1 cellular context compared by ENCODE assay signal in genomic region chr1:147669475-147670318, GRCh38.
TF ChIP-seq lines count a peak whose summit lies in the region.

No MANE protein-coding gene starts in this region.

TF ChIP-seq in GM23338, 12 proteins besides CTCF, POLR2A, EP300 and RAD21 (continued from another document):
- TF ChIP-seq, protein P1, sequence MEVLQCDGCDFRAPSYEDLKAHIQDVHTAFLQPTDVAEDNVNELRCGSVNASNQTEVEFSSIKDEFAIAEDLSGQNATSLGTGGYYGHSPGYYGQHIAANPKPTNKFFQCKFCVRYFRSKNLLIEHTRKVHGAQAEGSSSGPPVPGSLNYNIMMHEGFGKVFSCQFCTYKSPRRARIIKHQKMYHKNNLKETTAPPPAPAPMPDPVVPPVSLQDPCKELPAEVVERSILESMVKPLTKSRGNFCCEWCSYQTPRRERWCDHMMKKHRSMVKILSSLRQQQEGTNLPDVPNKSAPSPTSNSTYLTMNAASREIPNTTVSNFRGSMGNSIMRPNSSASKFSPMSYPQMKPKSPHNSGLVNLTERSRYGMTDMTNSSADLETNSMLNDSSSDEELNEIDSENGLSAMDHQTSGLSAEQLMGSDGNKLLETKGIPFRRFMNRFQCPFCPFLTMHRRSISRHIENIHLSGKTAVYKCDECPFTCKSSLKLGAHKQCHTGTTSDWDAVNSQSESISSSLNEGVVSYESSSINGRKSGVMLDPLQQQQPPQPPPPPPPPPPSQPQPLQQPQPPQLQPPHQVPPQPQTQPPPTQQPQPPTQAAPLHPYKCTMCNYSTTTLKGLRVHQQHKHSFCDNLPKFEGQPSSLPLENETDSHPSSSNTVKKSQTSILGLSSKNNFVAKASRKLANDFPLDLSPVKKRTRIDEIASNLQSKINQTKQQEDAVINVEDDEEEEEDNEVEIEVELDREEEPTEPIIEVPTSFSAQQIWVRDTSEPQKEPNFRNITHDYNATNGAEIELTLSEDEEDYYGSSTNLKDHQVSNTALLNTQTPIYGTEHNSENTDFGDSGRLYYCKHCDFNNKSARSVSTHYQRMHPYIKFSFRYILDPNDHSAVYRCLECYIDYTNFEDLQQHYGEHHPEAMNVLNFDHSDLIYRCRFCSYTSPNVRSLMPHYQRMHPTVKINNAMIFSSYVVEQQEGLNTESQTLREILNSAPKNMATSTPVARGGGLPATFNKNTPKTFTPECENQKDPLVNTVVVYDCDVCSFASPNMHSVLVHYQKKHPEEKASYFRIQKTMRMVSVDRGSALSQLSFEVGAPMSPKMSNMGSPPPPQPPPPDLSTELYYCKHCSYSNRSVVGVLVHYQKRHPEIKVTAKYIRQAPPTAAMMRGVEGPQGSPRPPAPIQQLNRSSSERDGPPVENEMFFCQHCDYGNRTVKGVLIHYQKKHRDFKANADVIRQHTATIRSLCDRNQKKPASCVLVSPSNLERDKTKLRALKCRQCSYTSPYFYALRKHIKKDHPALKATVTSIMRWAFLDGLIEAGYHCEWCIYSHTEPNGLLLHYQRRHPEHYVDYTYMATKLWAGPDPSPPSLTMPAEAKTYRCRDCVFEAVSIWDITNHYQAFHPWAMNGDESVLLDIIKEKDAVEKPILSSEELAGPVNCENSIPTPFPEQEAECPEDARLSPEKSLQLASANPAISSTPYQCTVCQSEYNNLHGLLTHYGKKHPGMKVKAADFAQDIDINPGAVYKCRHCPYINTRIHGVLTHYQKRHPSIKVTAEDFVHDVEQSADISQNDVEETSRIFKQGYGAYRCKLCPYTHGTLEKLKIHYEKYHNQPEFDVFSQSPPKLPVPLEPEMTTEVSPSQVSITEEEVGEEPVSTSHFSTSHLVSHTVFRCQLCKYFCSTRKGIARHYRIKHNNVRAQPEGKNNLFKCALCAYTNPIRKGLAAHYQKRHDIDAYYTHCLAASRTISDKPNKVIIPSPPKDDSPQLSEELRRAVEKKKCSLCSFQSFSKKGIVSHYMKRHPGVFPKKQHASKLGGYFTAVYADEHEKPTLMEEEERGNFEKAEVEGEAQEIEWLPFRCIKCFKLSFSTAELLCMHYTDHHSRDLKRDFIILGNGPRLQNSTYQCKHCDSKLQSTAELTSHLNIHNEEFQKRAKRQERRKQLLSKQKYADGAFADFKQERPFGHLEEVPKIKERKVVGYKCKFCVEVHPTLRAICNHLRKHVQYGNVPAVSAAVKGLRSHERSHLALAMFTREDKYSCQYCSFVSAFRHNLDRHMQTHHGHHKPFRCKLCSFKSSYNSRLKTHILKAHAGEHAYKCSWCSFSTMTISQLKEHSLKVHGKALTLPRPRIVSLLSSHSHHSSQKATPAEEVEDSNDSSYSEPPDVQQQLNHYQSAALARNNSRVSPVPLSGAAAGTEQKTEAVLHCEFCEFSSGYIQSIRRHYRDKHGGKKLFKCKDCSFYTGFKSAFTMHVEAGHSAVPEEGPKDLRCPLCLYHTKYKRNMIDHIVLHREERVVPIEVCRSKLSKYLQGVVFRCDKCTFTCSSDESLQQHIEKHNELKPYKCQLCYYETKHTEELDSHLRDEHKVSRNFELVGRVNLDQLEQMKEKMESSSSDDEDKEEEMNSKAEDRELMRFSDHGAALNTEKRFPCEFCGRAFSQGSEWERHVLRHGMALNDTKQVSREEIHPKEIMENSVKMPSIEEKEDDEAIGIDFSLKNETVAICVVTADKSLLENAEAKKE (CRISPR knock-in tag; IDR thresholded peaks at IDR 0.05): no peak
- no peak for TF ChIP-seq EZH2 (IDR thresholded peaks at IDR 0.05; ENCODE audit: low read depth, unreplicated experiment)
- TF ChIP-seq, protein P2, sequence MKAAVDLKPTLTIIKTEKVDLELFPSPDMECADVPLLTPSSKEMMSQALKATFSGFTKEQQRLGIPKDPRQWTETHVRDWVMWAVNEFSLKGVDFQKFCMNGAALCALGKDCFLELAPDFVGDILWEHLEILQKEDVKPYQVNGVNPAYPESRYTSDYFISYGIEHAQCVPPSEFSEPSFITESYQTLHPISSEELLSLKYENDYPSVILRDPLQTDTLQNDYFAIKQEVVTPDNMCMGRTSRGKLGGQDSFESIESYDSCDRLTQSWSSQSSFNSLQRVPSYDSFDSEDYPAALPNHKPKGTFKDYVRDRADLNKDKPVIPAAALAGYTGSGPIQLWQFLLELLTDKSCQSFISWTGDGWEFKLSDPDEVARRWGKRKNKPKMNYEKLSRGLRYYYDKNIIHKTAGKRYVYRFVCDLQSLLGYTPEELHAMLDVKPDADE (IDR thresholded peaks at IDR 0.05): no peak
- TF ChIP-seq JUNB (IDR thresholded peaks at IDR 0.05; ENCODE audit: unreplicated experiment): no peak
- no peak for TF ChIP-seq NANOG (IDR thresholded peaks at IDR 0.05; ENCODE audit: borderline replicate concordance)
- TF ChIP-seq ZNF114 (CRISPR knock-in tag; IDR thresholded peaks at IDR 0.05): no peak
